1 cellular context compared by ENCODE assay signal in the genomic region with DNA sequence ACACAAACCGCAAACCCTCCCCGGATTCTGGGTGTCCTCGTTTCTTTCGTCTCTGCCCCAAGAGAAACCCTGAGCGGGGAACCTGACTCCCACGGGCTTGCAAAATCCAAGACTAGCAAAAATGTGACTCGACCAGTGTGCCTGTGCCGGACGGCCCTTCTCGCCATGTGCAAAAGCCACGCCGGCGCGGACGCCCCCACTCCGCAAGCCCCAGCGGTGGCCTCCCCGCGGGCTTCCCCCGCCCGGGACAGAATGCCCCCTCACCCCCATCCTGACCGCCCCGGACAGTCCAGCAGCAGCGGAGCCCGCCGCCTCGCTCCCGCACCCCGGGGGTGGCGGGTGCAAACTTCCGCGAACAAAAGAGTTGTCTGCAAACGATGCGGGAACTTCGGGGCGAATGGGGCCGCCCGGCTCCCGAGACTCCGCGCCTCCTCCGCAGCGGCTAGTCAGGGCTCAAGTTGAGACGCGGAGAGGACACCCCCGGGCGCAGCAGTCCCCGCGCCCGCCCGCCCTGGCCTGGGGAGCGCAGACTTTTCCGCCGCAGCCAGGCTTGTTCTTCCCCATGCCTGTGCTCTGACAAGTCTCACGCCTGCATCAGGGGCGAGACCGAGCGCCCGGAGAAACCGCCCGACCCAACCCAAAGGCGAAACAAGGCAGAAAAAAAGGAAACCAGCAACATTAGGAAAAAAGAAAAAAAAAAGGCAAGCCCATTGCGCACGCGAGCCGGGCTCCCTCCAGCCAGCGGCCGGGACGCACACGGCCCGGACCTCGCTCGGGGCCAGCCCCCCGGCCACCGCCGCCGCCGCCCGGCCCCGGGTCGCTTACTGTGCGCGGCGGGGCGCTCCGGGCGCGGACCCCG.
TF ChIP-seq lines count a peak whose summit lies in the region.

No MANE protein-coding gene starts in this region.

TF ChIP-seq in HEK293, 187 proteins besides CTCF, POLR2A, EP300 and RAD21 (continued from another document):
- no peak for TF ChIP-seq REST (tag by site-specific recombination; IDR thresholded peaks at IDR 0.05)
- TF ChIP-seq, protein P1, sequence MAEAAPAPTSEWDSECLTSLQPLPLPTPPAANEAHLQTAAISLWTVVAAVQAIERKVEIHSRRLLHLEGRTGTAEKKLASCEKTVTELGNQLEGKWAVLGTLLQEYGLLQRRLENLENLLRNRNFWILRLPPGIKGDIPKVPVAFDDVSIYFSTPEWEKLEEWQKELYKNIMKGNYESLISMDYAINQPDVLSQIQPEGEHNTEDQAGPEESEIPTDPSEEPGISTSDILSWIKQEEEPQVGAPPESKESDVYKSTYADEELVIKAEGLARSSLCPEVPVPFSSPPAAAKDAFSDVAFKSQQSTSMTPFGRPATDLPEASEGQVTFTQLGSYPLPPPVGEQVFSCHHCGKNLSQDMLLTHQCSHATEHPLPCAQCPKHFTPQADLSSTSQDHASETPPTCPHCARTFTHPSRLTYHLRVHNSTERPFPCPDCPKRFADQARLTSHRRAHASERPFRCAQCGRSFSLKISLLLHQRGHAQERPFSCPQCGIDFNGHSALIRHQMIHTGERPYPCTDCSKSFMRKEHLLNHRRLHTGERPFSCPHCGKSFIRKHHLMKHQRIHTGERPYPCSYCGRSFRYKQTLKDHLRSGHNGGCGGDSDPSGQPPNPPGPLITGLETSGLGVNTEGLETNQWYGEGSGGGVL (tag by site-specific recombination; IDR thresholded peaks at IDR 0.05), result no peak
TF ChIP-seq in HEK293: peak in this region for 14.
